In genomic region chr13:98986226-98986846, GRCh38 we compare ENCODE assay signal across 24 cellular contexts. TPM values are rescaled to one million over a fixed set of nuclear protein-coding genes. Genes with fewer than 3 reads are reported as not detected.
DNase-seq lines count a peak whose midpoint lies in the region; ATAC-seq and TF ChIP-seq lines count a peak whose summit lies in the region.
"Had no signal": no experiment of that assay in that cellular context is flagged by ENCODE, and none has a peak within 500 bp of the region (broad histone marks: within the 10 kb centered on the region; RNA-seq: fewer than 3 reads in every experiment).

No MANE protein-coding gene starts in this region.

- no peak overlapping the region for H3K4me3 ChIP-seq in GM06990 (replicated peaks; ENCODE audit: low read depth, low read length)
- H3K4me3 ChIP-seq in naive thymus-derived CD4-positive, alpha-beta T cell (ENCODE audit: low read length): no peak overlapping the region
- H3K4me3 ChIP-seq: testis had no signal

- peaks cover 43% of the 10 kb centered on the region for H3K4me1 Mint-ChIP-seq in WTC11
- H3K4me1 Mint-ChIP-seq in naive thymus-derived CD4-positive, alpha-beta T cell: peaks cover 29 to 93% (median 85%) of the 10 kb centered on the region in 7 donors
- H3K4me1 Mint-ChIP-seq: brain had no signal

- H3K4me1 ChIP-seq in naive thymus-derived CD4-positive, alpha-beta T cell (ENCODE audit: control insufficient read depth in 2 of 2, insufficient read depth in 2 of 2, low read length in 2 of 2): peaks cover 12 to 20% of the 10 kb centered on the region in 2 donors

- H3K36me3 ChIP-seq in GM06990 (ENCODE audit: control insufficient read depth, insufficient read depth, low read length): no peaks in the 10 kb centered on the region
- no peaks in the 10 kb centered on the region for H3K36me3 ChIP-seq in naive thymus-derived CD4-positive, alpha-beta T cell (ENCODE audit: control insufficient read depth in 2 of 3, insufficient read depth in 3 of 3, low read length in 3 of 3)

- CTCF ChIA-PET in WTC11 (lab: Charles Lee): interaction anchor here (1.2 to 2.2 kb wide), 3 partner anchors 10 to 146 kb away, joined by 4 to 7 read pairs (median 7); no protein-coding TSS in a partner anchor
- CTCF ChIA-PET in naive thymus-derived CD4-positive, alpha-beta T cell (lab: Charles Lee): interaction anchor here (1.7 kb wide), 1 partner anchor 10 kb away, joined by 3 read pairs; no protein-coding TSS in a partner anchor

- no peaks in the 10 kb centered on the region; the same call in 1 of the 2 replicates for H3K9me3 Mint-ChIP-seq in WTC11
- peaks cover 0 to 6% (median 0%) of the 10 kb centered on the region in 11 donors for H3K9me3 Mint-ChIP-seq in naive thymus-derived CD4-positive, alpha-beta T cell
- H3K9me3 Mint-ChIP-seq: activated T-cell treated with anti-CD3 and anti-CD28 coated beads, Interleukin-2, amount 50 U/mL, for 72 hours; CD8-positive, alpha-beta memory T cell; dendritic cell treated with granulocyte-macrophage colony-stimulating factor and Interleukin-4, amounts not matched to agents 40 ng/mL and 50 ng/mL, for 4 days; neural crest cell; stimulated activated effector memory CD8-positive, alpha-beta T cell treated with anti-CD3 and anti-CD28 coated beads, Interleukin-12 subunit alpha, Interleukin-12 subunit beta, amount 100 ng/mL, for 72 hours had no signal

- POLR2A ChIA-PET in WTC11 (lab: Charles Lee): no interaction called here
- POLR2A ChIA-PET in naive thymus-derived CD4-positive, alpha-beta T cell (lab: Charles Lee): interaction anchor here (0.7 to 7.3 kb wide), 6 partner anchors 10 to 232 kb away, joined by 3 to 47 read pairs (median 4); no protein-coding TSS in a partner anchor

- no peaks in the 10 kb centered on the region for H3K27me3 Mint-ChIP-seq in WTC11 (ENCODE audit: low read depth)
- no peaks in the 10 kb centered on the region for H3K27me3 Mint-ChIP-seq in naive thymus-derived CD4-positive, alpha-beta T cell
- H3K27me3 Mint-ChIP-seq: brain; CD8-positive, alpha-beta memory T cell had no signal

- H3K9me3 ChIP-seq in naive thymus-derived CD4-positive, alpha-beta T cell (ENCODE audit: control insufficient read depth in 2 of 3, low read length in 3 of 3): no peaks in the 10 kb centered on the region
- H3K9me3 ChIP-seq: testis had no signal

- no peak for ATAC-seq in WTC11
- ATAC-seq in naive thymus-derived CD4-positive, alpha-beta T cell: no peak
- no peak for ATAC-seq in GM19035 (IDR thresholded peaks at IDR 0.05; ENCODE audit: unreplicated experiment)
- ATAC-seq in GM21526 (IDR thresholded peaks at IDR 0.05; ENCODE audit: low FRiP score, unreplicated experiment): no peak
- ATAC-seq: activated T-cell treated with anti-CD3 and anti-CD28 coated beads, Interleukin-2, amount 50 U/mL, for 72 hours; foreskin keratinocyte; Panc1; stimulated activated effector memory CD8-positive, alpha-beta T cell treated with anti-CD3 and anti-CD28 coated beads, Interleukin-12 subunit alpha, Interleukin-12 subunit beta, amount 100 ng/mL, for 72 hours had no signal

- intact Hi-C loops in naive thymus-derived CD4-positive, alpha-beta T cell (cut with micrococcal nuclease): loop anchor here in 1 of 2 donors (5.0 kb wide), 1 partner anchor 41 kb away; no protein-coding TSS in a partner anchor

- no peaks in the 10 kb centered on the region for H3K36me3 Mint-ChIP-seq in WTC11
- H3K36me3 Mint-ChIP-seq in naive thymus-derived CD4-positive, alpha-beta T cell: peaks cover 0 to 22% (median 8%) of the 10 kb centered on the region in 5 donors
- H3K36me3 Mint-ChIP-seq: brain; stimulated activated effector memory CD8-positive, alpha-beta T cell treated with anti-CD3 and anti-CD28 coated beads, Interleukin-12 subunit alpha, Interleukin-12 subunit beta, amount 100 ng/mL, for 72 hours had no signal

- H3K27me3 ChIP-seq in GM06990 (replicated peaks; ENCODE audit: control insufficient read depth, insufficient read depth, low read length): no peaks in the 10 kb centered on the region
- no peaks in the 10 kb centered on the region for H3K27me3 ChIP-seq in naive thymus-derived CD4-positive, alpha-beta T cell (ENCODE audit: control insufficient read depth in 2 of 2, insufficient read depth in 2 of 2, low read length in 2 of 2)
- H3K27me3 ChIP-seq: foreskin keratinocyte, testis had no signal

- H3K27ac ChIP-seq in naive thymus-derived CD4-positive, alpha-beta T cell (ENCODE audit: low read depth, low read length): peak overlapping the region; percentile 3
- H3K27ac ChIP-seq: foreskin keratinocyte, testis had no signal

- TF ChIP-seq CTCF in GM06990 (IDR thresholded peaks at IDR 0.05; ENCODE audit: insufficient read depth, low read length, poor library complexity, severe bottlenecking) (no peak), WTC11 (IDR thresholded peaks at IDR 0.05) (no peak)

- peak overlapping the region; percentile 17 for H3K27ac Mint-ChIP-seq in WTC11
- peak overlapping the region in 8 of 9 donors; percentile 2 to 91 (median 75) for H3K27ac Mint-ChIP-seq in naive thymus-derived CD4-positive, alpha-beta T cell
- H3K27ac Mint-ChIP-seq: activated T-cell treated with anti-CD3 and anti-CD28 coated beads, Interleukin-2, amount 50 U/mL, for 72 hours; brain; dendritic cell treated with granulocyte-macrophage colony-stimulating factor and Interleukin-4, amounts not matched to agents 40 ng/mL and 50 ng/mL, for 4 days; stimulated activated effector memory CD8-positive, alpha-beta T cell treated with anti-CD3 and anti-CD28 coated beads, Interleukin-12 subunit alpha, Interleukin-12 subunit beta, amount 100 ng/mL, for 72 hours had no signal

- DNase-seq in GM06990 (ENCODE audit: extremely low read depth, insufficient read length) (peak; percentile 34), HT-29 (ENCODE audit: low spot score) (peak; percentile 41), WTC11 (ENCODE audit: low spot score) (no peak), HK-2 (ENCODE audit: unreplicated experiment) (no peak), activated T-cell treated with anti-CD3 and anti-CD28 coated beads for 4 hours (no peak)
- DNase-seq in naive thymus-derived CD4-positive, alpha-beta T cell: no peak
- DNase-seq: activated CD4-positive, CD25-positive, alpha-beta regulatory T cell treated with anti-CD3 and anti-CD28 coated beads, Interleukin-2, amount 50 U/mL, for 72 hours; activated CD8-positive, alpha-beta memory T cell treated with anti-CD3 and anti-CD28 coated beads for 24 hours; activated T-cell treated with anti-CD3 and anti-CD28 coated beads, Interleukin-2, amount 50 U/mL, for 72 hours; CD8-positive, alpha-beta memory T cell; DMS79 treated with DMSO at 0.1 percent for 48 hours; foreskin keratinocyte; NCI-H1417; NCI-H774; stimulated activated CD4-positive, alpha-beta T cell treated with anti-CD3 and anti-CD28 coated beads, Interleukin-15, amount 100 ng/mL, for 24 hours; T-helper 9 cell; testis had no signal

- no peak overlapping the region for H3K4me3 Mint-ChIP-seq in WTC11
- peak overlapping the region in 2 of 10 donors; percentile 3 to 9 for H3K4me3 Mint-ChIP-seq in naive thymus-derived CD4-positive, alpha-beta T cell
- H3K4me3 Mint-ChIP-seq: activated T-cell treated with anti-CD3 and anti-CD28 coated beads, Interleukin-2, amount 50 U/mL, for 72 hours; brain; CD8-positive, alpha-beta memory T cell; dendritic cell treated with granulocyte-macrophage colony-stimulating factor and Interleukin-4, amounts not matched to agents 40 ng/mL and 50 ng/mL, for 4 days; neural crest cell; stimulated activated effector memory CD8-positive, alpha-beta T cell treated with anti-CD3 and anti-CD28 coated beads, Interleukin-12 subunit alpha, Interleukin-12 subunit beta, amount 100 ng/mL, for 72 hours had no signal

TF ChIP-seq in WTC11, 78 proteins besides CTCF, POLR2A, EP300 and RAD21 (continues in another document):
- TF ChIP-seq NFATC4 (CRISPR knock-in tag; IDR thresholded peaks at IDR 0.05) (no peak), FOXP1 (CRISPR knock-in tag; IDR thresholded peaks at IDR 0.05; ENCODE audit: borderline replicate concordance) (no peak), ZNF423 (CRISPR knock-in tag; IDR thresholded peaks at IDR 0.05) (no peak), JAZF1 (CRISPR knock-in tag; IDR thresholded peaks at IDR 0.05) (no peak), MLX (CRISPR knock-in tag; IDR thresholded peaks at IDR 0.05) (no peak), ZNF121 (CRISPR knock-in tag; IDR thresholded peaks at IDR 0.05) (no peak), ZNF138 (CRISPR knock-in tag; conservative IDR thresholded peaks at IDR 0.05) (no peak), SMAD3 (CRISPR knock-in tag; IDR thresholded peaks at IDR 0.05; ENCODE audit: borderline replicate concordance) (no peak), RELA (CRISPR knock-in tag; IDR thresholded peaks at IDR 0.05; ENCODE audit: borderline replicate concordance) (no peak), ZNF317 (CRISPR knock-in tag; IDR thresholded peaks at IDR 0.05; ENCODE audit: borderline replicate concordance, low read depth) (no peak), NFYB (CRISPR knock-in tag; conservative IDR thresholded peaks at IDR 0.05; ENCODE audit: low read depth) (no peak), ESRRA (CRISPR knock-in tag; IDR thresholded peaks at IDR 0.05; ENCODE audit: borderline replicate concordance) (no peak), SOX15 (CRISPR knock-in tag; IDR thresholded peaks at IDR 0.05) (no peak), ZNF396 (CRISPR knock-in tag; IDR thresholded peaks at IDR 0.05; ENCODE audit: borderline replicate concordance) (no peak)
- TF ChIP-seq, protein P1, sequence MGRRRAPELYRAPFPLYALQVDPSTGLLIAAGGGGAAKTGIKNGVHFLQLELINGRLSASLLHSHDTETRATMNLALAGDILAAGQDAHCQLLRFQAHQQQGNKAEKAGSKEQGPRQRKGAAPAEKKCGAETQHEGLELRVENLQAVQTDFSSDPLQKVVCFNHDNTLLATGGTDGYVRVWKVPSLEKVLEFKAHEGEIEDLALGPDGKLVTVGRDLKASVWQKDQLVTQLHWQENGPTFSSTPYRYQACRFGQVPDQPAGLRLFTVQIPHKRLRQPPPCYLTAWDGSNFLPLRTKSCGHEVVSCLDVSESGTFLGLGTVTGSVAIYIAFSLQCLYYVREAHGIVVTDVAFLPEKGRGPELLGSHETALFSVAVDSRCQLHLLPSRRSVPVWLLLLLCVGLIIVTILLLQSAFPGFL (CRISPR knock-in tag; IDR thresholded peaks at IDR 0.05; ENCODE audit: borderline replicate concordance): no peak

RNA-seq across cellular contexts. Expression of gene DOCK9, which starts 8.5 kb away (rescaled TPM):
- total RNA-seq in HT-29 (2014; rRNA removed; shearing (Covaris generic)): 44.2 and 51.0 TPM in 2 replicates
- 35.0 to 36.6 TPM (median 36.0 TPM) in 3 replicates for total RNA-seq in WTC11 (2021)
- total RNA-seq in naive thymus-derived CD4-positive, alpha-beta T cell: 100 to 1,000 TPM in 4 of 5 experiments, 10 to 100 TPM in 1; 75.1 to 214 (median 128) TPM
- 10 to 100 TPM; 22.2 to 40.2 TPM for polyA plus RNA-seq in naive thymus-derived CD4-positive, alpha-beta T cell

Comparison
In these comparisons a context has a peak if more than half of its experiments do, and no peak if none do; other contexts are left out.
1. DNase-seq: peak in GM06990 (single experiment) and HT-29 (single experiment); none in WTC11 (single experiment), naive thymus-derived CD4-positive, alpha-beta T cell (0 of 9), HK-2 (single experiment) and activated T-cell treated with anti-CD3 and anti-CD28 coated beads for 4 hours (single experiment).